Comparison of ENCODE assay signal across 15 cellular contexts in the genomic region with DNA sequence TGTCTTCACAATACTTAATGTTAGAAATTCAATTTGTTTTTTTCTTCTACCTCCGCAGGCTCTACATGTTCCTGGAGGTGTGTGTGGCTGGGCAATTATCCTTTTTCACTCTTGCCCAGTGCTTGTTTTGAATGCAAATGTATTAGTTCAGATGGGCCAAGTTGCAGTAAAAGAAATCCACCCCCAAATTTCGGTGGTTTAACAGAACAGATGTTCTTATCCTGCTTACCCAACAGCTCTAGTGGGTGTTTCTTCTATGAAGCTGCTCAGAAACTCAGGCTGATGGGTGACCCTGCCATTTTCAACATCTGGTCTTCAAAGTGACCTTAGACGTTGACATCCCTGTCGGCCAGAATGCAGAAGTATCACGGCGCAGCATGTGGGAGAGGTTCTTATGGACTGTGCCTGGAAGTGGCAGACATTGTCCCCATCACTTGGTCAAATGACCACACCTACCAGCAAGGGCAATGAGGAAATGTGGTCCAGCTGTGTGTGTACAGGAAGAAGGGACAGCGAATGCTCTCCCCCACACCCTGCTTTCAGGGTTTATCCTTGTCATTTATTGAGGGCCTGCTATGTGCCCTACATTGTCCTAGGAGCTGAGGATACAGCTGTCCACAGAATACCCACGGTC.
A peak's percentile ranks its signal among the peaks of the same experiment; 100 is the strongest.
DNase-seq lines count a peak whose midpoint lies in the region; ATAC-seq and TF ChIP-seq lines count a peak whose summit lies in the region.
"Had no signal": no experiment of that assay in that cellular context is flagged by ENCODE, and none has a peak within 500 bp of the region (broad histone marks: within the 10 kb centered on the region; RNA-seq: fewer than 3 reads in every experiment).

No MANE protein-coding gene starts in this region.

- ATAC-seq in GM18867 (IDR thresholded peaks at IDR 0.05; ENCODE audit: unreplicated experiment) (peak; percentile 70), HG02798 (IDR thresholded peaks at IDR 0.05; ENCODE audit: poor library complexity, unreplicated experiment) (peak; percentile 36), mucosa of descending colon (peak; percentile 77), HG02884 (IDR thresholded peaks at IDR 0.05; ENCODE audit: unreplicated experiment) (no peak)
- ATAC-seq in activated CD8-positive, alpha-beta T cell treated with anti-CD3 and anti-CD28 coated beads, Interleukin-2, amount 10 ng/mL, durations not matched to agents 7 days and 5 days, result no peak
- no peak for ATAC-seq in activated T-helper 17 cell treated with anti-CD3 and anti-CD28 coated beads, Interleukin-2, amount 50 U/mL, for 72 hours (replicated peaks)
- ATAC-seq: SK-N-SH treated with all-trans-retinoic acid at 6 μM for 48 hours had no signal

- H3K9me3 Mint-ChIP-seq in activated CD8-positive, alpha-beta T cell treated with anti-CD3 and anti-CD28 coated beads, Interleukin-2, amount 10 ng/mL, durations not matched to agents 7 days and 5 days (ENCODE audit: insufficient read depth), result no peaks in the 10 kb centered on the region
- no peaks in the 10 kb centered on the region for H3K9me3 Mint-ChIP-seq in activated T-helper 17 cell treated with anti-CD3 and anti-CD28 coated beads, Interleukin-2, amount 50 U/mL, for 72 hours

- no peak overlapping the region for H3K4me3 ChIP-seq in mucosa of descending colon
- H3K4me3 ChIP-seq: GM23248 had no signal

- peaks cover 12% of the 10 kb centered on the region for H3K27me3 Mint-ChIP-seq in activated CD8-positive, alpha-beta T cell treated with anti-CD3 and anti-CD28 coated beads, Interleukin-2, amount 10 ng/mL, durations not matched to agents 7 days and 5 days (ENCODE audit: low read depth)
- peaks cover 15% of the 10 kb centered on the region for H3K27me3 Mint-ChIP-seq in activated T-helper 17 cell treated with anti-CD3 and anti-CD28 coated beads, Interleukin-2, amount 50 U/mL, for 72 hours

- intact Hi-C loops in mucosa of descending colon (cut with DNase I, micrococcal nuclease), result loop anchor here in 1 of 2 donors (10.0 kb wide), 1 partner anchor 211 kb away; no protein-coding TSS in a partner anchor

- TF ChIP-seq CTCF in mucosa of descending colon (IDR thresholded peaks at IDR 0.05), result no peak

- CTCF ChIA-PET in activated CD8-positive, alpha-beta T cell treated with anti-CD3 and anti-CD28 coated beads, Interleukin-2, amount 10 ng/mL, durations not matched to agents 7 days and 5 days (lab: Charles Lee), result interaction anchor here (1.1 kb wide), 1 partner anchor 143 kb away, joined by 4 read pairs; no protein-coding TSS in a partner anchor

- H3K27ac Mint-ChIP-seq in activated CD8-positive, alpha-beta T cell treated with anti-CD3 and anti-CD28 coated beads, Interleukin-2, amount 10 ng/mL, durations not matched to agents 7 days and 5 days, result no peak overlapping the region
- H3K27ac Mint-ChIP-seq in activated T-helper 17 cell treated with anti-CD3 and anti-CD28 coated beads, Interleukin-2, amount 50 U/mL, for 72 hours, result no peak overlapping the region

- peak in 2 of 3 donors; percentile 52 to 72 for DNase-seq in mucosa of descending colon
- DNase-seq in activated CD8-positive, alpha-beta T cell treated with anti-CD3 and anti-CD28 coated beads, Interleukin-2, amount 10 ng/mL, durations not matched to agents 7 days and 5 days, result no peak
- no peak for DNase-seq in stimulated activated CD4-positive, alpha-beta T cell treated with anti-CD3 and anti-CD28 coated beads, Interleukin-1b, Interleukin-23, amount 100 ng/mL, for 48 hours
- DNase-seq: BE2C, DMS 273 treated with DMSO at 0.1 percent for 48 hours, GM23248, Kasumi-1, NCI-H2029, NCI-H510A, SHP77 had no signal

- no peaks in the 10 kb centered on the region for H3K36me3 Mint-ChIP-seq in activated CD8-positive, alpha-beta T cell treated with anti-CD3 and anti-CD28 coated beads, Interleukin-2, amount 10 ng/mL, durations not matched to agents 7 days and 5 days (ENCODE audit: low read depth)
- no peaks in the 10 kb centered on the region for H3K36me3 Mint-ChIP-seq in activated T-helper 17 cell treated with anti-CD3 and anti-CD28 coated beads, Interleukin-2, amount 50 U/mL, for 72 hours (ENCODE audit: low read depth)

- H3K4me3 Mint-ChIP-seq in activated CD8-positive, alpha-beta T cell treated with anti-CD3 and anti-CD28 coated beads, Interleukin-2, amount 10 ng/mL, durations not matched to agents 7 days and 5 days, result no peak overlapping the region
- no peak overlapping the region for H3K4me3 Mint-ChIP-seq in activated T-helper 17 cell treated with anti-CD3 and anti-CD28 coated beads, Interleukin-2, amount 50 U/mL, for 72 hours

- no peaks in the 10 kb centered on the region for H3K9me3 ChIP-seq in mucosa of descending colon
- H3K9me3 ChIP-seq: BE2C had no signal

- POLR2A ChIA-PET in activated CD8-positive, alpha-beta T cell treated with anti-CD3 and anti-CD28 coated beads, Interleukin-2, amount 10 ng/mL, durations not matched to agents 7 days and 5 days (lab: Charles Lee), result no interaction called here

- no peaks in the 10 kb centered on the region for H3K36me3 ChIP-seq in mucosa of descending colon (ENCODE audit: low read depth)
- H3K36me3 ChIP-seq: BE2C had no signal

- H3K4me1 Mint-ChIP-seq in activated CD8-positive, alpha-beta T cell treated with anti-CD3 and anti-CD28 coated beads, Interleukin-2, amount 10 ng/mL, durations not matched to agents 7 days and 5 days (ENCODE audit: low read depth), result peaks cover 9% of the 10 kb centered on the region
- no peaks in the 10 kb centered on the region for H3K4me1 Mint-ChIP-seq in activated T-helper 17 cell treated with anti-CD3 and anti-CD28 coated beads, Interleukin-2, amount 50 U/mL, for 72 hours

- peaks cover 35% of the 10 kb centered on the region for H3K4me1 ChIP-seq in mucosa of descending colon (ENCODE audit: low read depth)
- H3K4me1 ChIP-seq: BE2C had no signal

Comparison
In these comparisons a context has a peak if more than half of its experiments do, and no peak if none do; other contexts are left out.
1. ATAC-seq: peak in GM18867 (single experiment), HG02798 (single experiment) and mucosa of descending colon (single experiment); none in activated CD8-positive, alpha-beta T cell treated with anti-CD3 and anti-CD28 coated beads, Interleukin-2, amount 10 ng/mL, durations not matched to agents 7 days and 5 days (single experiment), activated T-helper 17 cell treated with anti-CD3 and anti-CD28 coated beads, Interleukin-2, amount 50 U/mL, for 72 hours (single experiment) and HG02884 (single experiment).
2. DNase-seq: peak in mucosa of descending colon (2 of 3); none in activated CD8-positive, alpha-beta T cell treated with anti-CD3 and anti-CD28 coated beads, Interleukin-2, amount 10 ng/mL, durations not matched to agents 7 days and 5 days (single experiment) and stimulated activated CD4-positive, alpha-beta T cell treated with anti-CD3 and anti-CD28 coated beads, Interleukin-1b, Interleukin-23, amount 100 ng/mL, for 48 hours (single experiment).